8 cellular contexts compared by ENCODE assay signal in the genomic region with DNA sequence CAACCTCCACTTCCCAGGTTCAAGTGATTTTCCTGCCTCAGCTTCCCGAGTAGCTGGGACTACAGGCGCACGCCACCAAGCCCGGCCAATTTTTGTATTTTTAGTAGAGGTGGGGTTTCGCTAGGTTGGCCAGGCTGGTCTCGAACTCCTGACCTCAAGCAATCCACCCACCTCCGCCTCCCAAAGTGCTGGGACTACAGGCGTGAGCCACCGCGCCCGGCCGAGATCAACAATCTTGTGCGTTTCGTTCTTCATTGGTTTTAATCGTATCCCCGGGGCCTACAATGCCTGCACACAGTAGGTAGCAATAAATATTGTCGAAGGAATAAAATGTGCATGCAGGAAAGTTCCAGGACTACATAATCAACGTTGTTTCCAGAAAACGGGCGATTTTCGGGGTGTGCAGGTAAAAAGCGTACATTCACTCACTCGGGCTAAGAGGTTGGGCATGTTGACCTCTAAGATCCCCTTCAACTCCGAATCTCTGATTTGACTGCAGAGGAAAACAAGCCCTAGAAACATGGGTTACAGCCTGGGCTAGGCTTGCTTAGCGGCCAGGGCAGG. TPM values are rescaled to one million over a fixed set of nuclear protein-coding genes. Genes with fewer than 3 reads are reported as not detected.
DNase-seq lines count a peak whose midpoint lies in the region; ATAC-seq and TF ChIP-seq lines count a peak whose summit lies in the region.

No MANE protein-coding gene starts in this region.

- H3K36me3 ChIP-seq in BLaER1 treated with 17β-estradiol and CSF1 and Interleukin-3, amounts not matched to agents 10 nM and 100 nM, result no peaks in the 10 kb centered on the region
- H3K36me3 ChIP-seq in OCI-LY1 (ENCODE audit: insufficient read depth, low read length) (no peaks in the 10 kb centered on the region), endocrine pancreas (ENCODE audit: control insufficient read depth, insufficient read depth, low read length) (no peaks in the 10 kb centered on the region), neural progenitor cell (no peaks in the 10 kb centered on the region)

- H4K20me1 ChIP-seq in BLaER1 treated with 17β-estradiol and CSF1 and Interleukin-3, amounts not matched to agents 10 nM and 100 nM, result peaks cover 4 to 17% (median 17%) of the 10 kb centered on the region in 11 experiments; a peak in 19 of 22 replicates
- H4K20me1 ChIP-seq in OCI-LY1 (ENCODE audit: insufficient read depth, low read length) (no peaks in the 10 kb centered on the region), neural progenitor cell (ENCODE audit: low read depth) (peaks cover 15% of the 10 kb centered on the region)

- H3K27ac ChIP-seq in BLaER1 treated with 17β-estradiol and CSF1 and Interleukin-3, amounts not matched to agents 10 nM and 100 nM, result peak overlapping the region; percentile 54 to 94 (median 88); a peak in 21 of 22 replicates
- H3K27ac ChIP-seq in OCI-LY1 (ENCODE audit: low read depth, low read length, poor library complexity, severe bottlenecking) (peak overlapping the region; percentile 96), neural progenitor cell (peak overlapping the region; percentile 86)

- no peak for ATAC-seq in GM21825 (IDR thresholded peaks at IDR 0.05; ENCODE audit: unreplicated experiment)

- H3K9me2 ChIP-seq in OCI-LY1 (ENCODE audit: low read depth, low read length), result no peaks in the 10 kb centered on the region

- peaks cover 36% of the 10 kb centered on the region for H3K4me1 Mint-ChIP-seq in neural progenitor cell

- peaks cover 48 to 62% (median 58%) of the 10 kb centered on the region in 10 experiments for H3K4me1 ChIP-seq in BLaER1 treated with 17β-estradiol and CSF1 and Interleukin-3, amounts not matched to agents 10 nM and 100 nM
- H3K4me1 ChIP-seq in OCI-LY1 (ENCODE audit: insufficient read depth, low read length, severe bottlenecking) (peaks cover 59% of the 10 kb centered on the region), endocrine pancreas (ENCODE audit: control insufficient read depth, insufficient read depth, low read length) (peaks cover 12% of the 10 kb centered on the region), neural progenitor cell (peaks cover 26% of the 10 kb centered on the region)

- DNase-seq in neural progenitor cell (ENCODE audit: low spot score) (no peak), COLO668 (lab: John Stamatoyannopoulos, UW; ENCODE audit: unreplicated experiment) (no peak), D341Med (ENCODE audit: low spot score) (no peak), CD1c-positive myeloid dendritic cell (ENCODE audit: extremely low spot score) (no peak)

- no peaks in the 10 kb centered on the region for H3K27me3 ChIP-seq in BLaER1 treated with 17β-estradiol and CSF1 and Interleukin-3, amounts not matched to agents 10 nM and 100 nM
- H3K27me3 ChIP-seq in OCI-LY1 (ENCODE audit: insufficient read depth, low read length) (no peaks in the 10 kb centered on the region), endocrine pancreas (ENCODE audit: control insufficient read depth, insufficient read depth, low read length) (no peaks in the 10 kb centered on the region), neural progenitor cell (no peaks in the 10 kb centered on the region)

- peak overlapping the region; percentile 96 for H3K27ac Mint-ChIP-seq in neural progenitor cell

- H3K9me3 Mint-ChIP-seq in neural progenitor cell, result no peaks in the 10 kb centered on the region

- no peaks in the 10 kb centered on the region for H3K27me3 Mint-ChIP-seq in neural progenitor cell (ENCODE audit: insufficient read depth, low read depth)

- peak overlapping the region; percentile 92 for H3K4me3 Mint-ChIP-seq in neural progenitor cell

- no peaks in the 10 kb centered on the region for H3K9me3 ChIP-seq in BLaER1 treated with 17β-estradiol and CSF1 and Interleukin-3, amounts not matched to agents 10 nM and 100 nM (replicated peaks in 1 of 11)
- H3K9me3 ChIP-seq in OCI-LY1 (ENCODE audit: low read length), result no peaks in the 10 kb centered on the region
- H3K9me3 ChIP-seq in endocrine pancreas (ENCODE audit: control insufficient read depth, low read length), result no peaks in the 10 kb centered on the region
- no peaks in the 10 kb centered on the region for H3K9me3 ChIP-seq in neural progenitor cell (ENCODE audit: low read depth)

- peak overlapping the region; percentile 82 to 98 (median 91) for H3K4me2 ChIP-seq in BLaER1 treated with 17β-estradiol and CSF1 and Interleukin-3, amounts not matched to agents 10 nM and 100 nM
- H3K4me2 ChIP-seq in OCI-LY1 (ENCODE audit: low read length) (peak overlapping the region; percentile 99), neural progenitor cell (peak overlapping the region; percentile 75)

- H2AFZ ChIP-seq in OCI-LY1 (ENCODE audit: low read length), result peak overlapping the region; percentile 57; the same call in 1 of the 2 replicates
- H2AFZ ChIP-seq in neural progenitor cell (replicated peaks), result peak overlapping the region; percentile 90

- no peaks in the 10 kb centered on the region for H3F3A ChIP-seq in OCI-LY1 (ENCODE audit: insufficient read depth, low read length)
- peaks cover 57% of the 10 kb centered on the region for H3F3A ChIP-seq in neural progenitor cell (ENCODE audit: low read depth)

- peak overlapping the region; percentile 66 to 78 (median 72) for H3K4me3 ChIP-seq in BLaER1 treated with 17β-estradiol and CSF1 and Interleukin-3, amounts not matched to agents 10 nM and 100 nM
- H3K4me3 ChIP-seq in OCI-LY1 (ENCODE audit: low read depth, low read length, poor library complexity, severe bottlenecking) (peak overlapping the region; percentile 97), endocrine pancreas (ENCODE audit: control insufficient read depth, insufficient read depth, low read length) (peak overlapping the region; percentile 77), neural progenitor cell (peak overlapping the region; percentile 62)

- H3K79me2 ChIP-seq in OCI-LY1 (ENCODE audit: insufficient read depth, low read length) (peaks cover 16% of the 10 kb centered on the region), neural progenitor cell (ENCODE audit: low read depth) (peaks cover 39% of the 10 kb centered on the region)

- no peak for TF ChIP-seq CTCF in OCI-LY1 (IDR thresholded peaks at IDR 0.05; ENCODE audit: low read length)
- TF ChIP-seq CTCF in neural progenitor cell (IDR thresholded peaks at IDR 0.05), result no peak

- peak overlapping the region; percentile 78 to 87 (median 83) for H3K9ac ChIP-seq in BLaER1 treated with 17β-estradiol and CSF1 and Interleukin-3, amounts not matched to agents 10 nM and 100 nM
- H3K9ac ChIP-seq in OCI-LY1 (ENCODE audit: low read length) (peak overlapping the region; percentile 100), endocrine pancreas (ENCODE audit: control insufficient read depth, insufficient read depth, low read length) (peak overlapping the region; percentile 16), neural progenitor cell (peak overlapping the region; percentile 1)

- H3K36me3 Mint-ChIP-seq in neural progenitor cell, result no peaks in the 10 kb centered on the region

RNA-seq across cellular contexts. Expression of a gene that starts 2.7 kb away (rescaled TPM):
- total RNA-seq in neural progenitor cell (ENCODE audit: low replicate concordance), result 26.6 and 28.5 TPM in 2 replicates

Comparison
In these comparisons a context has a peak if more than half of its experiments do, and no peak if none do; other contexts are left out.
1. H3K9ac ChIP-seq: peak in every context shown above with its lines; median percentile 100 in OCI-LY1; 83 in BLaER1 treated with 17β-estradiol and CSF1 and Interleukin-3, amounts not matched to agents 10 nM and 100 nM; 16 in endocrine pancreas; 1 in neural progenitor cell.